ENCODE assay signal across 8 cellular contexts in the genomic region with DNA sequence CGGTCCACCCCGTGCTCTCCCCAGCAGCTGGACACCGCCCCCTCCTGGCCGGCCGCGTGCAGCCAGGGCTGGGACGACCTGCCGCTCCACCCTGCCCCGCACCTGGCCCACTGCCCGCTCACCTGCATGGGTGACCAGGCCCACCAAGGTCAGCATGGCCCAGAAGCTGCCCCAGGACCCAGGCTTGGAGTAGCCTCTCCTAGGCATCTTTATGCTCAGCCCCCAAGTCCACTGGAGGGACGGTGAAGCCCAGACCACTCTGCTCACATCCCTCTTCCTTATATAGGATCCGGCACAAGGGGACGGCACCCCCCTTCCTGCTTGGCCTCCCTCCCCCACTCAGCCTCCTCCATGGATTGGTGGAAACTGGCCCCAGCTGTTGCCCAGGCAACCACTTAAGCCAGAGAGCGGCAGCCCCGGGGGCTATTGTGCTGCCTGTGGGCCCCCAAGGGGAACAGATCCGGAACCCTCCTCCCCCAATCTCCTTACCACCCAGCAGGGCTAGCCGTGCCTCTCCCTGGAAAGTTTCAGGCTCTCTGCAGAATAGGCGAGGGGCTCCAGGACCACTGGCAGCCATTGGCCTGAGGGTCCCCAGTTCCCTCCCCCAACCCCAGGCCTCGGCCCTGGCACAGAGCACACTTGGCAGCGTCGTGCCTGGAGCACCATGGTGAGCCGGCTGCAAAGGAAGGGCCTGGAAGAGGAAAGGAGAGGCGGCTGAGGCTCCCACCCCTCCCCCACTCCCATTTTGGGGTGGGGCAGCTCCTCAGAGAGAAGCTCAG. TPM values are rescaled to one million over a fixed set of nuclear protein-coding genes. Genes with fewer than 3 reads are reported as not detected.
DNase-seq lines count a peak whose midpoint lies in the region; ATAC-seq and TF ChIP-seq lines count a peak whose summit lies in the region.

A gene with protein sequence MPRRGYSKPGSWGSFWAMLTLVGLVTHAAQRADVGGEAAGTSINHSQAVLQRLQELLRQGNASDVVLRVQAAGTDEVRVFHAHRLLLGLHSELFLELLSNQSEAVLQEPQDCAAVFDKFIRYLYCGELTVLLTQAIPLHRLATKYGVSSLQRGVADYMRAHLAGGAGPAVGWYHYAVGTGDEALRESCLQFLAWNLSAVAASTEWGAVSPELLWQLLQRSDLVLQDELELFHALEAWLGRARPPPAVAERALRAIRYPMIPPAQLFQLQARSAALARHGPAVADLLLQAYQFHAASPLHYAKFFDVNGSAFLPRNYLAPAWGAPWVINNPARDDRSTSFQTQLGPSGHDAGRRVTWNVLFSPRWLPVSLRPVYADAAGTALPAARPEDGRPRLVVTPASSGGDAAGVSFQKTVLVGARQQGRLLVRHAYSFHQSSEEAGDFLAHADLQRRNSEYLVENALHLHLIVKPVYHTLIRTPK (minus strand): TSS at position 256 of the 779 bp plus-strand sequence. CDS start 49 bp downstream, at position 207.

- no peak within 1 kb of the TSS for H3K4me2 ChIP-seq in parathyroid adenoma (ENCODE audit: low read length)

- H3K36me3 ChIP-seq in parathyroid adenoma (ENCODE audit: control insufficient read depth, insufficient read depth, low read length), result no peaks in the 10 kb centered on the region

- no peak within 1 kb of the TSS for H3K27ac ChIP-seq in parathyroid adenoma

- H3K9me3 ChIP-seq in parathyroid adenoma (ENCODE audit: control insufficient read depth, low read length), result no peaks in the 10 kb centered on the region

- no peak within 1 kb of the TSS for H3K27ac Mint-ChIP-seq in activated T-cell treated with anti-CD3 and anti-CD28 coated beads, Interleukin-2, amount 50 U/mL, for 72 hours
- H3K27ac Mint-ChIP-seq in glutamatergic neuron (ENCODE audit: unreplicated experiment), result peak within 1 kb of the TSS; percentile 100
- H3K27ac Mint-ChIP-seq in T-helper 2 cell treated with Interferon-gamma antibody and Interleukin-4, amounts not matched to agents 5 μg/mL and 100 μg/mL, for 36 hours, result no peak within 1 kb of the TSS

- H3K4me1 Mint-ChIP-seq in activated T-cell treated with anti-CD3 and anti-CD28 coated beads, Interleukin-2, amount 50 U/mL, for 72 hours (ENCODE audit: low read depth), result no peaks in the 10 kb centered on the region
- peaks cover 22% of the 10 kb centered on the region for H3K4me1 Mint-ChIP-seq in glutamatergic neuron (ENCODE audit: low read depth, unreplicated experiment)
- H3K4me1 Mint-ChIP-seq in T-helper 2 cell treated with Interferon-gamma antibody and Interleukin-4, amounts not matched to agents 5 μg/mL and 100 μg/mL, for 36 hours (ENCODE audit: low read depth), result no peaks in the 10 kb centered on the region

- H3K27me3 Mint-ChIP-seq in activated T-cell treated with anti-CD3 and anti-CD28 coated beads, Interleukin-2, amount 50 U/mL, for 72 hours (ENCODE audit: low read depth), result peaks cover 22% of the 10 kb centered on the region
- H3K27me3 Mint-ChIP-seq in glutamatergic neuron (ENCODE audit: unreplicated experiment), result peaks cover 28% of the 10 kb centered on the region
- peaks cover 20% of the 10 kb centered on the region for H3K27me3 Mint-ChIP-seq in T-helper 2 cell treated with Interferon-gamma antibody and Interleukin-4, amounts not matched to agents 5 μg/mL and 100 μg/mL, for 36 hours (ENCODE audit: low read depth)

- H3K9me3 Mint-ChIP-seq in activated T-cell treated with anti-CD3 and anti-CD28 coated beads, Interleukin-2, amount 50 U/mL, for 72 hours, result no peaks in the 10 kb centered on the region
- H3K9me3 Mint-ChIP-seq in glutamatergic neuron (ENCODE audit: unreplicated experiment), result peaks cover 19% of the 10 kb centered on the region
- H3K9me3 Mint-ChIP-seq in T-helper 2 cell treated with Interferon-gamma antibody and Interleukin-4, amounts not matched to agents 5 μg/mL and 100 μg/mL, for 36 hours, result no peaks in the 10 kb centered on the region

- no peak within 1 kb of the TSS for H2AFZ ChIP-seq in parathyroid adenoma

- no peaks in the 10 kb centered on the region for H3K4me1 ChIP-seq in parathyroid adenoma

- H3K9ac ChIP-seq in parathyroid adenoma, result no peak within 1 kb of the TSS

- DNase-seq in GM03348 (ENCODE audit: low spot score) (peak; percentile 71), NCI-H2107 (lab: John Stamatoyannopoulos, UW) (peak; percentile 75), glutamatergic neuron (peak; percentile 93), COR-L47 (lab: John Stamatoyannopoulos, UW) (no peak)
- peak; percentile 49 to 62 for DNase-seq in activated T-cell treated with anti-CD3 and anti-CD28 coated beads, Interleukin-2, amount 50 U/mL, for 72 hours
- no peak for DNase-seq in T-helper 2 cell treated with Interferon-gamma antibody and Interleukin-4, amounts not matched to agents 5 μg/mL and 100 μg/mL, for 36 hours (ENCODE audit: low spot score)

- H3K36me3 Mint-ChIP-seq in activated T-cell treated with anti-CD3 and anti-CD28 coated beads, Interleukin-2, amount 50 U/mL, for 72 hours (ENCODE audit: insufficient read depth in 2 of 2), result no peaks in the 10 kb centered on the region
- H3K36me3 Mint-ChIP-seq in glutamatergic neuron (ENCODE audit: unreplicated experiment), result peaks cover 5% of the 10 kb centered on the region
- no peaks in the 10 kb centered on the region for H3K36me3 Mint-ChIP-seq in T-helper 2 cell treated with Interferon-gamma antibody and Interleukin-4, amounts not matched to agents 5 μg/mL and 100 μg/mL, for 36 hours (ENCODE audit: low read depth)

- H3K27me3 ChIP-seq in parathyroid adenoma (ENCODE audit: control insufficient read depth, insufficient read depth, low read length), result no peaks in the 10 kb centered on the region

- H3K4me3 ChIP-seq in parathyroid adenoma (ENCODE audit: low read depth, low read length), result no peak within 1 kb of the TSS

- peak; percentile 67 to 71 for ATAC-seq in activated T-cell treated with anti-CD3 and anti-CD28 coated beads, Interleukin-2, amount 50 U/mL, for 72 hours (replicated peaks in 1 of 2)
- no peak for ATAC-seq in HG03571 (IDR thresholded peaks at IDR 0.05; ENCODE audit: unreplicated experiment)

- TF ChIP-seq CTCF in glutamatergic neuron (IDR thresholded peaks at IDR 0.05; ENCODE audit: partially characterized antibody, unreplicated experiment) (peak; percentile 89), parathyroid adenoma (IDR thresholded peaks at IDR 0.05) (peak; percentile 74)

- no peaks in the 10 kb centered on the region for H3K79me2 ChIP-seq in parathyroid adenoma

- no peak within 1 kb of the TSS for H3K4me3 Mint-ChIP-seq in activated T-cell treated with anti-CD3 and anti-CD28 coated beads, Interleukin-2, amount 50 U/mL, for 72 hours
- H3K4me3 Mint-ChIP-seq in glutamatergic neuron (ENCODE audit: unreplicated experiment), result peak within 1 kb of the TSS; percentile 98
- H3K4me3 Mint-ChIP-seq in T-helper 2 cell treated with Interferon-gamma antibody and Interleukin-4, amounts not matched to agents 5 μg/mL and 100 μg/mL, for 36 hours, result no peak within 1 kb of the TSS

RNA-seq across cellular contexts. Expression of the gene that starts here (rescaled TPM):
- not detected for total RNA-seq in activated T-cell treated with anti-CD3 and anti-CD28 coated beads, Interleukin-2, amount 50 U/mL, for 72 hours
- total RNA-seq in glutamatergic neuron (ENCODE audit: unreplicated experiment), result 310 TPM

Comparison
In these comparisons a context has a peak if more than half of its experiments do, and no peak if none do; other contexts are left out.
1. RNA of the gene that starts here (total RNA-seq): 310 TPM in glutamatergic neuron (single experiment); not detected in activated T-cell treated with anti-CD3 and anti-CD28 coated beads, Interleukin-2, amount 50 U/mL, for 72 hours; every median in the first group is over 100 times any median in the second.
2. Peak in DNase-seq and ATAC-seq in activated T-cell treated with anti-CD3 and anti-CD28 coated beads, Interleukin-2, amount 50 U/mL, for 72 hours; RNA of the gene not detected or under 1 TPM.
3. DNase-seq: peak in GM03348 (single experiment), NCI-H2107 (single experiment) and glutamatergic neuron (single experiment); none in COR-L47 (single experiment) and T-helper 2 cell treated with Interferon-gamma antibody and Interleukin-4, amounts not matched to agents 5 μg/mL and 100 μg/mL, for 36 hours (single experiment).